In genomic region chr13:33471182-33471581, GRCh38 we compare ENCODE assay signal across 23 cellular contexts.
DNase-seq lines count a peak whose midpoint lies in the region; ATAC-seq, FAIRE-seq and TF ChIP-seq lines count a peak whose summit lies in the region.
"Had no signal": no experiment of that assay in that cellular context is flagged by ENCODE, and none has a peak within 500 bp of the region (broad histone marks: within the 10 kb centered on the region; RNA-seq: fewer than 3 reads in every experiment).

No MANE protein-coding gene starts in this region.

- no peaks in the 10 kb centered on the region for H3K27me3 ChIP-seq in GM23338 (ENCODE audit: insufficient read depth)
- H3K27me3 ChIP-seq in PC-3 (ENCODE audit: low read length), result no peaks in the 10 kb centered on the region
- H3K27me3 ChIP-seq in bronchial epithelial cell (ENCODE audit: control insufficient read depth, insufficient read depth, low read length), result no peaks in the 10 kb centered on the region
- no peaks in the 10 kb centered on the region for H3K27me3 ChIP-seq in keratinocyte (ENCODE audit: control insufficient read depth, extremely low read depth, insufficient read depth, low read length)
- no peaks in the 10 kb centered on the region for H3K27me3 ChIP-seq in effector memory CD4-positive, alpha-beta T cell (replicated peaks; ENCODE audit: control insufficient read depth, insufficient read depth, low read length, poor library complexity, severe bottlenecking)
- H3K27me3 ChIP-seq: SJSA1 had no signal

- FAIRE-seq in bronchial epithelial cell (lab: Jason Lieb, UNC), result no peak
- peak; percentile 5 for FAIRE-seq in keratinocyte (lab: Jason Lieb, UNC)
- FAIRE-seq: GM12878, GM19239 had no signal

- intact Hi-C loops in PC-3 (cut with micrococcal nuclease), result no loop called here

- H2AFZ ChIP-seq in GM23338 (peak overlapping the region; percentile 38; the same call in 1 of the 2 replicates), PC-3 (ENCODE audit: low read length) (no peak overlapping the region), keratinocyte (ENCODE audit: control insufficient read depth, low read length) (no peak overlapping the region)
- H2AFZ ChIP-seq: GM23248 had no signal

- H4K20me1 ChIP-seq in GM23338 (replicated peaks; ENCODE audit: insufficient read depth), result no peaks in the 10 kb centered on the region
- no peaks in the 10 kb centered on the region for H4K20me1 ChIP-seq in PC-3 (ENCODE audit: low read length)
- no peaks in the 10 kb centered on the region for H4K20me1 ChIP-seq in keratinocyte (ENCODE audit: control insufficient read depth, extremely low read depth, insufficient read depth, low read length)

- H3K79me2 ChIP-seq in GM23338 (replicated peaks; ENCODE audit: insufficient read depth), result no peaks in the 10 kb centered on the region
- H3K79me2 ChIP-seq in PC-3 (ENCODE audit: low read length), result no peaks in the 10 kb centered on the region
- H3K79me2 ChIP-seq in keratinocyte (ENCODE audit: control insufficient read depth, insufficient read depth, low read length), result no peaks in the 10 kb centered on the region

- H3K27ac ChIP-seq in GM23338 (ENCODE audit: low read depth) (no peak overlapping the region; the same call in 1 of the 2 replicates), PC-3 (ENCODE audit: low read length) (no peak overlapping the region), keratinocyte (ENCODE audit: control insufficient read depth, insufficient read depth, low read length) (no peak overlapping the region)
- H3K27ac ChIP-seq in effector memory CD4-positive, alpha-beta T cell (ENCODE audit: insufficient read depth, low read length, poor library complexity, severe bottlenecking), result no peak overlapping the region
- H3K27ac ChIP-seq: GM23248, SJSA1 had no signal

- BruUV-seq in PC-3 (replicated peaks; lab: Mats Ljungman, UMichigan), result no TSS peak

- H3K4me2 ChIP-seq in GM23338 (no peak overlapping the region), PC-3 (ENCODE audit: low read length) (peak overlapping the region; percentile 15; the same call in 1 of the 2 replicates), keratinocyte (ENCODE audit: control insufficient read depth, extremely low read depth, insufficient read depth, low read depth, low read length) (no peak overlapping the region)

- CTCF ChIA-PET in PC-3 (lab: Charles Lee), result interaction anchor here (0.6 kb wide), 1 partner anchor 326 kb away, joined by 5 read pairs; no protein-coding TSS in a partner anchor

- H3K4me3 ChIP-seq in GM23338 (no peak overlapping the region), PC-3 (ENCODE audit: low read length) (no peak overlapping the region), bronchial epithelial cell (ENCODE audit: low read depth, low read length) (no peak overlapping the region), keratinocyte (ENCODE audit: control insufficient read depth in 2 of 3, extremely low read depth in 1 of 3, insufficient read depth in 2 of 3, low read depth in 1 of 3, low read length in 3 of 3) (no peak overlapping the region)
- H3K4me3 ChIP-seq in effector memory CD4-positive, alpha-beta T cell (ENCODE audit: insufficient read depth, low read depth, low read length, poor library complexity, severe bottlenecking), result no peak overlapping the region
- H3K4me3 ChIP-seq: GM12878, GM23248, SJSA1 had no signal

- dilution Hi-C loops in keratinocyte (cut with MboI; ENCODE audit: extremely low pct_ligation_motif_present, low sequenced_read_pairs), result no loop called here

- H3F3A ChIP-seq in GM23338 (replicated peaks; ENCODE audit: low read depth) (no peaks in the 10 kb centered on the region), PC-3 (ENCODE audit: low read length, unreplicated experiment) (no peaks in the 10 kb centered on the region)

- no peak for TF ChIP-seq CTCF in GM23338 (conservative IDR thresholded peaks at IDR 0.05; ENCODE audit: low read depth in 2 of 2)
- no peak for TF ChIP-seq CTCF in PC-3 (conservative IDR thresholded peaks at IDR 0.05; ENCODE audit: low read depth, low read length)
- no peak for TF ChIP-seq CTCF in bronchial epithelial cell (IDR thresholded peaks at IDR 0.05; ENCODE audit: insufficient read depth, low read length, severe bottlenecking)
- no peak for TF ChIP-seq CTCF in keratinocyte (optimal IDR thresholded peaks at IDR 0.05 in 1 of 3, IDR thresholded peaks at IDR 0.05 in 1 of 3, conservative IDR thresholded peaks at IDR 0.05 in 1 of 3; ENCODE audit: extremely low read depth in 1 of 3, insufficient read depth in 2 of 3, low read length in 3 of 3)

- no peaks in the 10 kb centered on the region for H3K36me3 ChIP-seq in GM23338 (ENCODE audit: insufficient read depth)
- H3K36me3 ChIP-seq in PC-3 (ENCODE audit: low read depth, low read length), result no peaks in the 10 kb centered on the region
- no peaks in the 10 kb centered on the region for H3K36me3 ChIP-seq in bronchial epithelial cell (ENCODE audit: control insufficient read depth, insufficient read depth, low read length)
- no peaks in the 10 kb centered on the region for H3K36me3 ChIP-seq in keratinocyte (ENCODE audit: control insufficient read depth in 2 of 2, extremely low read depth in 1 of 2, insufficient read depth in 2 of 2, low read length in 2 of 2)
- no peaks in the 10 kb centered on the region for H3K36me3 ChIP-seq in effector memory CD4-positive, alpha-beta T cell (ENCODE audit: control insufficient read depth, insufficient read depth, low read length)
- H3K36me3 ChIP-seq: SJSA1 had no signal

- no peak overlapping the region for H3K4me3 Mint-ChIP-seq in GM23338
- no peak overlapping the region for H3K4me3 Mint-ChIP-seq in activated T-helper 17 cell treated with anti-CD3 and anti-CD28 coated beads, Interleukin-2, amount 50 U/mL, for 72 hours
- H3K4me3 Mint-ChIP-seq: CD4-positive, alpha-beta T cell had no signal

- POLR2A ChIA-PET in PC-3 (lab: Charles Lee; ENCODE audit: unreplicated experiment), result no interaction called here

- H3K9me3 Mint-ChIP-seq in GM23338, result peaks cover 12% of the 10 kb centered on the region; the same call in 2 of the 3 replicates
- H3K9me3 Mint-ChIP-seq in activated T-helper 17 cell treated with anti-CD3 and anti-CD28 coated beads, Interleukin-2, amount 50 U/mL, for 72 hours, result no peaks in the 10 kb centered on the region
- H3K9me3 Mint-ChIP-seq: CD4-positive, alpha-beta T cell had no signal

- H3K9ac ChIP-seq in PC-3 (ENCODE audit: low read length) (no peak overlapping the region), keratinocyte (ENCODE audit: control insufficient read depth, extremely low read depth, insufficient read depth, low read length) (no peak overlapping the region)
- H3K9ac ChIP-seq: GM23248 had no signal

- peak overlapping the region; percentile 75 for H3K27ac Mint-ChIP-seq in GM23338
- H3K27ac Mint-ChIP-seq in activated T-helper 17 cell treated with anti-CD3 and anti-CD28 coated beads, Interleukin-2, amount 50 U/mL, for 72 hours, result no peak overlapping the region
- H3K27ac Mint-ChIP-seq: CD4-positive, alpha-beta T cell had no signal

- H3K4me1 ChIP-seq in GM23338 (ENCODE audit: insufficient read depth), result peaks cover 7% of the 10 kb centered on the region
- peaks cover 6% of the 10 kb centered on the region; the same call in 1 of the 2 replicates for H3K4me1 ChIP-seq in PC-3 (ENCODE audit: insufficient read depth, low read length)
- peaks cover 11% of the 10 kb centered on the region for H3K4me1 ChIP-seq in keratinocyte (ENCODE audit: control insufficient read depth, extremely low read depth, insufficient read depth, low read length)
- no peaks in the 10 kb centered on the region for H3K4me1 ChIP-seq in effector memory CD4-positive, alpha-beta T cell (ENCODE audit: control insufficient read depth, insufficient read depth, low read length, poor library complexity, severe bottlenecking)
- H3K4me1 ChIP-seq: SJSA1 had no signal

- no peaks in the 10 kb centered on the region for H3K9me1 ChIP-seq in keratinocyte (ENCODE audit: control insufficient read depth, extremely low read depth, insufficient read depth, low read length)

- ATAC-seq in GM23338, result peak; percentile 39; the same call in 1 of the 3 replicates
- peak; percentile 46 for ATAC-seq in PC-3
- ATAC-seq in activated T-helper 17 cell treated with anti-CD3 and anti-CD28 coated beads, Interleukin-2, amount 50 U/mL, for 72 hours (replicated peaks), result no peak
- no peak for ATAC-seq in GM21390 (IDR thresholded peaks at IDR 0.05; ENCODE audit: unreplicated experiment)
- no peak for ATAC-seq in HG02642 (IDR thresholded peaks at IDR 0.05; ENCODE audit: poor library complexity, unreplicated experiment)
- ATAC-seq: GM12878, Panc1 had no signal

- H3K27me3 Mint-ChIP-seq in GM23338 (ENCODE audit: insufficient read depth, low read depth, poor library complexity), result no peaks in the 10 kb centered on the region
- H3K27me3 Mint-ChIP-seq in activated T-helper 17 cell treated with anti-CD3 and anti-CD28 coated beads, Interleukin-2, amount 50 U/mL, for 72 hours, result no peaks in the 10 kb centered on the region

- DNase-seq in GM23338 (ENCODE audit: low spot score) (no peak), PC-3 (peak; percentile 36), bronchial epithelial cell (ENCODE audit: low read depth) (peak; percentile 38), keratinocyte (ENCODE audit: low read depth, low spot score) (no peak)
- no peak for DNase-seq in effector memory CD4-positive, alpha-beta T cell
- DNase-seq: 8988T; Calu3; CD4-positive, alpha-beta T cell; DMS53; EL; GM23248; KBM-7; NCI-H1694 treated with DMSO at 0.1 percent for 48 hours; NCI-H2107; NCI-H226; NCI-H526 had no signal

- H3K4me1 Mint-ChIP-seq in GM23338, result peaks cover 13% of the 10 kb centered on the region; the same call in 2 of the 3 replicates
- H3K4me1 Mint-ChIP-seq in activated T-helper 17 cell treated with anti-CD3 and anti-CD28 coated beads, Interleukin-2, amount 50 U/mL, for 72 hours, result no peaks in the 10 kb centered on the region

- no peaks in the 10 kb centered on the region; the same call in 1 of the 2 replicates for H3K9me3 ChIP-seq in PC-3 (ENCODE audit: low read length)
- H3K9me3 ChIP-seq in keratinocyte (ENCODE audit: control insufficient read depth, low read depth, low read length), result peaks cover 3% of the 10 kb centered on the region
- no peaks in the 10 kb centered on the region for H3K9me3 ChIP-seq in effector memory CD4-positive, alpha-beta T cell (ENCODE audit: control insufficient read depth, low read length)

- peaks cover 11% of the 10 kb centered on the region; the same call in 2 of the 3 replicates for H3K36me3 Mint-ChIP-seq in GM23338 (ENCODE audit: low read depth)
- no peaks in the 10 kb centered on the region for H3K36me3 Mint-ChIP-seq in activated T-helper 17 cell treated with anti-CD3 and anti-CD28 coated beads, Interleukin-2, amount 50 U/mL, for 72 hours (ENCODE audit: low read depth)

- H3K9me2 ChIP-seq in GM23338 (ENCODE audit: insufficient read depth) (peaks cover 10% of the 10 kb centered on the region), PC-3 (replicated peaks; ENCODE audit: low read length) (no peaks in the 10 kb centered on the region)

Comparison
In these comparisons a context has a peak if more than half of its experiments do, and no peak if none do; other contexts are left out.
1. ATAC-seq: peak in GM23338 (single experiment) and PC-3 (single experiment); none in activated T-helper 17 cell treated with anti-CD3 and anti-CD28 coated beads, Interleukin-2, amount 50 U/mL, for 72 hours (single experiment), GM21390 (single experiment) and HG02642 (single experiment).
2. DNase-seq: peak in PC-3 (single experiment) and bronchial epithelial cell (single experiment); none in GM23338 (single experiment), keratinocyte (single experiment) and effector memory CD4-positive, alpha-beta T cell (0 of 3).